ENCODE assay signal across 17 cellular contexts in genomic region chr11:26072612-26073011, GRCh38.
DNase-seq lines count a peak whose midpoint lies in the region; ATAC-seq, FAIRE-seq and TF ChIP-seq lines count a peak whose summit lies in the region.
"Had no signal": no experiment of that assay in that cellular context is flagged by ENCODE, and none has a peak within 500 bp of the region (broad histone marks: within the 10 kb centered on the region; RNA-seq: fewer than 3 reads in every experiment).

No MANE protein-coding gene starts in this region.

- H3K36me3 ChIP-seq in OCI-LY1 (ENCODE audit: insufficient read depth, low read length): no peaks in the 10 kb centered on the region
- no peaks in the 10 kb centered on the region for H3K36me3 ChIP-seq in endothelial cell of umbilical vein (ENCODE audit: control insufficient read depth in 2 of 2, extremely low read depth in 1 of 2, insufficient read depth in 2 of 2, low read length in 2 of 2)
- H3K36me3 ChIP-seq in GM23338 (ENCODE audit: insufficient read depth): no peaks in the 10 kb centered on the region

- dilution Hi-C loops in endothelial cell of umbilical vein (cut with MboI; ENCODE audit: extremely low pct_ligation_motif_present, low sequenced_read_pairs): no loop called here

- H4K20me1 ChIP-seq in OCI-LY1 (ENCODE audit: insufficient read depth, low read length) (no peaks in the 10 kb centered on the region), endothelial cell of umbilical vein (replicated peaks; ENCODE audit: control insufficient read depth, extremely low read depth, insufficient read depth, low read length) (no peaks in the 10 kb centered on the region), GM23338 (replicated peaks; ENCODE audit: insufficient read depth) (no peaks in the 10 kb centered on the region)

- H3K4me2 ChIP-seq in OCI-LY1 (ENCODE audit: low read length) (no peak overlapping the region), endothelial cell of umbilical vein (ENCODE audit: insufficient read depth, low read length) (no peak overlapping the region), GM23338 (no peak overlapping the region)

- H3K36me3 Mint-ChIP-seq in GM23338 (ENCODE audit: low read depth): no peaks in the 10 kb centered on the region
- H3K36me3 Mint-ChIP-seq: CD14-positive monocyte; CD8-positive, alpha-beta memory T cell had no signal

- TF ChIP-seq CTCF in OCI-LY1 (IDR thresholded peaks at IDR 0.05; ENCODE audit: low read length): no peak
- no peak for TF ChIP-seq CTCF in endothelial cell of umbilical vein (IDR thresholded peaks at IDR 0.05; ENCODE audit: extremely low read depth in 1 of 2, insufficient read depth in 1 of 2, low read depth in 1 of 2, low read length in 2 of 2)
- TF ChIP-seq CTCF in GM23338 (conservative IDR thresholded peaks at IDR 0.05; ENCODE audit: low read depth in 2 of 2): no peak

- H2AFZ ChIP-seq in OCI-LY1 (ENCODE audit: low read length): peak overlapping the region; percentile 98
- no peak overlapping the region for H2AFZ ChIP-seq in endothelial cell of umbilical vein (ENCODE audit: low read depth, low read length)
- H2AFZ ChIP-seq in GM23338: no peak overlapping the region; the same call in 1 of the 2 replicates

- CTCF ChIA-PET in endothelial cell of umbilical vein (lab: Charles Lee): interaction anchor here (1.1 kb wide), 1 partner anchor 16 kb away, joined by 3 read pairs; no protein-coding TSS in a partner anchor

- H3F3A ChIP-seq in OCI-LY1 (ENCODE audit: insufficient read depth, low read length) (no peaks in the 10 kb centered on the region), GM23338 (replicated peaks; ENCODE audit: low read depth) (no peaks in the 10 kb centered on the region)

- H3K79me2 ChIP-seq in OCI-LY1 (ENCODE audit: insufficient read depth, low read length): no peaks in the 10 kb centered on the region
- no peaks in the 10 kb centered on the region for H3K79me2 ChIP-seq in endothelial cell of umbilical vein (ENCODE audit: control insufficient read depth, insufficient read depth, low read length)
- H3K79me2 ChIP-seq in GM23338 (replicated peaks; ENCODE audit: insufficient read depth): no peaks in the 10 kb centered on the region

- peaks cover under 1% of the 10 kb centered on the region; the same call in 2 of the 3 replicates for H3K4me1 Mint-ChIP-seq in GM23338
- H3K4me1 Mint-ChIP-seq: CD14-positive monocyte; CD8-positive, alpha-beta memory T cell had no signal

- H3K27me3 ChIP-seq in OCI-LY1 (ENCODE audit: insufficient read depth, low read length) (no peaks in the 10 kb centered on the region), endothelial cell of umbilical vein (ENCODE audit: control insufficient read depth in 2 of 2, insufficient read depth in 2 of 2, low read length in 2 of 2) (no peaks in the 10 kb centered on the region), GM23338 (ENCODE audit: insufficient read depth) (no peaks in the 10 kb centered on the region)

- no peaks in the 10 kb centered on the region for H3K9me3 Mint-ChIP-seq in GM23338
- H3K9me3 Mint-ChIP-seq: H9 had no signal

- peak; percentile 35 for DNase-seq in DMS79 treated with DMSO at 0.1 percent for 48 hours (lab: John Stamatoyannopoulos, UW)
- DNase-seq in DMS79 (lab: John Stamatoyannopoulos, UW): no peak
- no peak for DNase-seq in endothelial cell of umbilical vein (ENCODE audit: low read depth, low spot score)
- peak; percentile 29 for DNase-seq in retina
- DNase-seq in GM23338 (ENCODE audit: low spot score): no peak
- no peak for DNase-seq in T-helper 2 cell
- DNase-seq in activated T-cell treated with anti-CD3 and anti-CD28 coated beads, Interleukin-2, amount 50 U/mL, for 48 hours: no peak
- DNase-seq: Caco-2; CD8-positive, alpha-beta memory T cell; EL; GOT3; H9 had no signal

- no peak for ATAC-seq in GM23338

- no peak overlapping the region for H3K4me3 ChIP-seq in OCI-LY1 (ENCODE audit: low read depth, low read length, poor library complexity, severe bottlenecking)
- no peak overlapping the region for H3K4me3 ChIP-seq in endothelial cell of umbilical vein (replicated peaks in 1 of 3; ENCODE audit: insufficient read depth in 1 of 3, low read depth in 1 of 3, low read length in 3 of 3)
- H3K4me3 ChIP-seq in GM23338: no peak overlapping the region

- FAIRE-seq in endothelial cell of umbilical vein (lab: Jason Lieb, UNC): peak; percentile 49
- FAIRE-seq: G401.6, GM12891 had no signal

- intact Hi-C loops in endothelial cell of umbilical vein (cut with micrococcal nuclease): no loop called here

- no peak overlapping the region for H3K4me3 Mint-ChIP-seq in GM23338
- H3K4me3 Mint-ChIP-seq: CD14-positive monocyte; CD8-positive, alpha-beta memory T cell; H9 had no signal

- H3K4me1 ChIP-seq in OCI-LY1 (ENCODE audit: insufficient read depth, low read length, severe bottlenecking) (peaks cover 36% of the 10 kb centered on the region), endothelial cell of umbilical vein (ENCODE audit: control insufficient read depth, extremely low read depth, insufficient read depth, low read length) (no peaks in the 10 kb centered on the region), GM23338 (ENCODE audit: insufficient read depth) (no peaks in the 10 kb centered on the region)
- H3K4me1 ChIP-seq: Caco-2 had no signal

- TF ChIP-seq POLR2A in endothelial cell of umbilical vein (IDR thresholded peaks at IDR 0.05; ENCODE audit: low read depth, low read length): no peak

- no peak overlapping the region for H3K27ac ChIP-seq in OCI-LY1 (ENCODE audit: low read depth, low read length, poor library complexity, severe bottlenecking)
- no peak overlapping the region for H3K27ac ChIP-seq in endothelial cell of umbilical vein (ENCODE audit: insufficient read depth, low read depth, low read length)
- no peak overlapping the region for H3K27ac ChIP-seq in GM23338 (ENCODE audit: low read depth)
- H3K27ac ChIP-seq: 22Rv1 had no signal

- no peaks in the 10 kb centered on the region for H3K9me1 ChIP-seq in endothelial cell of umbilical vein (replicated peaks; ENCODE audit: control insufficient read depth, extremely low read depth, insufficient read depth, low read length)

- H3K27me3 Mint-ChIP-seq in GM23338 (ENCODE audit: insufficient read depth, low read depth, poor library complexity): no peaks in the 10 kb centered on the region
- H3K27me3 Mint-ChIP-seq: CD8-positive, alpha-beta memory T cell had no signal

- H3K9me2 ChIP-seq in OCI-LY1 (ENCODE audit: low read depth, low read length) (no peaks in the 10 kb centered on the region), GM23338 (ENCODE audit: insufficient read depth) (no peaks in the 10 kb centered on the region)

- no peaks in the 10 kb centered on the region for H3K9me3 ChIP-seq in OCI-LY1 (ENCODE audit: low read length)
- no peaks in the 10 kb centered on the region for H3K9me3 ChIP-seq in endothelial cell of umbilical vein (replicated peaks; ENCODE audit: control insufficient read depth, insufficient read depth, low read length)
- H3K9me3 ChIP-seq: Caco-2 had no signal

- H3K27ac Mint-ChIP-seq in GM23338: no peak overlapping the region
- H3K27ac Mint-ChIP-seq: CD14-positive monocyte; CD8-positive, alpha-beta memory T cell; H9 had no signal

- POLR2A ChIA-PET in endothelial cell of umbilical vein (lab: Charles Lee): no interaction called here

- no TSS peak for BruUV-seq in endothelial cell of umbilical vein (replicated peaks; lab: Mats Ljungman, UMichigan)

- H3K9ac ChIP-seq in OCI-LY1 (ENCODE audit: low read length) (no peak overlapping the region), endothelial cell of umbilical vein (replicated peaks; ENCODE audit: extremely low read depth, insufficient read depth, low read length) (no peak overlapping the region)

TF ChIP-seq in endothelial cell of umbilical vein, 7 proteins besides CTCF, POLR2A, EP300 and RAD21:
- TF ChIP-seq EZH2 (IDR thresholded peaks at IDR 0.05; ENCODE audit: borderline replicate concordance, low read depth, low read length, severe bottlenecking) (no peak), POLR2AphosphoS5 (IDR thresholded peaks at IDR 0.05; ENCODE audit: insufficient read depth, low read depth, low read length) (no peak)

Comparison
In these comparisons a context has a peak if more than half of its experiments do, and no peak if none do; other contexts are left out.
1. DNase-seq: peak in DMS79 treated with DMSO at 0.1 percent for 48 hours (single experiment) and retina (single experiment); none in DMS79 (single experiment), endothelial cell of umbilical vein (single experiment), GM23338 (single experiment), T-helper 2 cell (0 of 5) and activated T-cell treated with anti-CD3 and anti-CD28 coated beads, Interleukin-2, amount 50 U/mL, for 48 hours (0 of 2).